In the genomic region with DNA sequence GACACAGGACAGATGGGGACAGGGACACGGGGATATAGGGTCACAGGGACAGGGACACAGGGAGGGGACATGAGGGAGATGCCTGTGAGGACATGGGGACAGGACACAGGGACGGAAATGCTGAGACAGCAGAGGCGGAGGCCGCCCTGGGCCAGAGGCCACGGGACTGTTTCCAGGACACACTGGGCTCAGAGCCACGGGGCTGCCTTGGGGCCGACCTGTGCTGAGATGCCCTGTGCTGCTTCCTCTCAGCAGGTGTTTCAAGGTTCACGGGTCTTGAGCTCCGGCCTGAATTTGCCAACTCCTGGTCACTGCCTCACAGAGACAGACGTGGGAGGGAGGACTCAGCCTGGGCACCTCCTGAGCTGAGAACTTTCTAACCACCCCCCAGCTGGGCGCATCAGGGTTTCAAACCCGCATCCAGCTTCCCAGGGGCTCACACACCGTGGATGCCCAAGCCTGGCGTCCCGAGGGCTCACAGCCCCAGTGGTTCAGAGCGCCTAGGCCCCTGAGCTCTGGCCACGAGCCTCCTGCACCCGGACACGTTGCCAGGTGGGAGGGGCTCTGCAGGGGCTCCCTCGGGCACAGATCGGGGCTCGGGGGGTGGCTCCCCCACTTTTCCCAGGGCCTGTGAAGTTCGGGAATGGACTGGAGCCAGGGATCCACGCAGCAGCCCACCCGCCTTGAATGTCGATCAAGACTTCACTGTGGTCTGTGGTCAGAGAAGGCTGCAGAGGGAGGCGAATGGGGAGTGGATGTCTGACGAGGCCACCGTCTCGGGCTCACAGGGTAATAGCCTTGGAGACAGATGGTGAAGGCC, we compare ENCODE assay signal across 34 cellular contexts.
DNase-seq lines count a peak whose midpoint lies in the region; ATAC-seq, FAIRE-seq and TF ChIP-seq lines count a peak whose summit lies in the region.
"Had no signal": no experiment of that assay in that cellular context is flagged by ENCODE, and none has a peak within 500 bp of the region (broad histone marks: within the 10 kb centered on the region; RNA-seq: fewer than 3 reads in every experiment).

No MANE protein-coding gene starts in this region.

- H3K27ac ChIP-seq in coronary artery, result no peak overlapping the region
- H3K27ac ChIP-seq in lower lobe of right lung, result no peak overlapping the region
- no peak overlapping the region for H3K27ac ChIP-seq in upper lobe of right lung
- H3K27ac ChIP-seq: gastrocnemius medialis, HL-60, parathyroid adenoma, thoracic aorta, vagina had no signal

- H3K27me3 ChIP-seq in lower lobe of right lung (ENCODE audit: low read depth) (peaks cover 6% of the 10 kb centered on the region), upper lobe of right lung (no peaks in the 10 kb centered on the region)
- H3K27me3 ChIP-seq: vagina had no signal

- H3K9me3 Mint-ChIP-seq in activated naive CD8-positive, alpha-beta T cell treated with anti-CD3 and anti-CD28 coated beads, Interleukin-2, amount 10 ng/mL, durations not matched to agents 7 days and 5 days, result peaks cover 9% of the 10 kb centered on the region
- H3K9me3 Mint-ChIP-seq in activated naive CD8-positive, alpha-beta T cell treated with anti-CD3 and anti-CD28 coated beads for 36 hours, result peaks cover 27% of the 10 kb centered on the region

- no peak for ATAC-seq in activated naive CD8-positive, alpha-beta T cell treated with anti-CD3 and anti-CD28 coated beads, Interleukin-2, amount 10 ng/mL, durations not matched to agents 7 days and 5 days (ENCODE audit: low read depth)
- ATAC-seq in lower lobe of right lung (peak; percentile 23 to 29), upper lobe of right lung (peak; percentile 15), HG03457 (IDR thresholded peaks at IDR 0.05; ENCODE audit: unreplicated experiment) (no peak), HG03565 (IDR thresholded peaks at IDR 0.05; ENCODE audit: unreplicated experiment) (no peak)
- ATAC-seq: activated CD8-positive, alpha-beta T cell treated with anti-CD3 and anti-CD28 coated beads, Interleukin-2, amount 10 ng/mL, durations not matched to agents 7 days and 5 days; activated naive CD8-positive, alpha-beta T cell treated with anti-CD3 and anti-CD28 coated beads, Interleukin-2, amount 50 U/mL, for 24 hours; GM12878; stimulated activated naive CD8-positive, alpha-beta T cell treated with anti-CD3 and anti-CD28 coated beads, Interleukin-15, Interleukin-2, amounts not matched to agents 100 U/mL and 50 U/mL, for 24 hours had no signal

- no peaks in the 10 kb centered on the region for H3K36me3 ChIP-seq in lower lobe of right lung
- no peaks in the 10 kb centered on the region for H3K36me3 ChIP-seq in upper lobe of right lung
- H3K36me3 ChIP-seq: gastrocnemius medialis, thoracic aorta, vagina had no signal

- no peak for FAIRE-seq in frontal cortex (lab: Jason Lieb, UNC)
- FAIRE-seq: GM12878 had no signal

- intact Hi-C loops in lower lobe of right lung (cut with DNase I), result no loop called here
- intact Hi-C loops in upper lobe of right lung (cut with DNase I), result no loop called here

- H3K4me1 Mint-ChIP-seq in activated naive CD8-positive, alpha-beta T cell treated with anti-CD3 and anti-CD28 coated beads, Interleukin-2, amount 10 ng/mL, durations not matched to agents 7 days and 5 days, result peaks cover 2% of the 10 kb centered on the region
- peaks cover 7% of the 10 kb centered on the region for H3K4me1 Mint-ChIP-seq in activated naive CD8-positive, alpha-beta T cell treated with anti-CD3 and anti-CD28 coated beads for 36 hours
- H3K4me1 Mint-ChIP-seq: B cell; CD8-positive, alpha-beta memory T cell; memory B cell; neural crest cell had no signal

- POLR2A ChIA-PET in activated naive CD8-positive, alpha-beta T cell treated with anti-CD3 and anti-CD28 coated beads, Interleukin-2, amount 10 ng/mL, durations not matched to agents 7 days and 5 days (lab: Charles Lee), result no interaction called here

- H3K4me1 ChIP-seq in lower lobe of right lung (no peaks in the 10 kb centered on the region), upper lobe of right lung (no peaks in the 10 kb centered on the region)
- H3K4me1 ChIP-seq: gastrocnemius medialis, parathyroid adenoma, vagina had no signal

- H3K27me3 Mint-ChIP-seq in activated naive CD8-positive, alpha-beta T cell treated with anti-CD3 and anti-CD28 coated beads, Interleukin-2, amount 10 ng/mL, durations not matched to agents 7 days and 5 days, result no peaks in the 10 kb centered on the region
- no peaks in the 10 kb centered on the region for H3K27me3 Mint-ChIP-seq in activated naive CD8-positive, alpha-beta T cell treated with anti-CD3 and anti-CD28 coated beads for 36 hours
- H3K27me3 Mint-ChIP-seq: activated naive CD8-positive, alpha-beta T cell treated with anti-CD3 and anti-CD28 coated beads, Interleukin-2, amount 50 U/mL, for 24 hours; B cell had no signal

- H3K9me3 ChIP-seq in lower lobe of right lung (peaks cover 38% of the 10 kb centered on the region), upper lobe of right lung (peaks cover 31% of the 10 kb centered on the region)

- H3K4me3 ChIP-seq in coronary artery, result no peak overlapping the region
- no peak overlapping the region for H3K4me3 ChIP-seq in lower lobe of right lung
- no peak overlapping the region for H3K4me3 ChIP-seq in upper lobe of right lung
- H3K4me3 ChIP-seq: gastrocnemius medialis, GM12878, thoracic aorta, vagina had no signal

- TF ChIP-seq CTCF in coronary artery (IDR thresholded peaks at IDR 0.05), result no peak
- no peak for TF ChIP-seq CTCF in lower lobe of right lung (IDR thresholded peaks at IDR 0.05)
- TF ChIP-seq CTCF in upper lobe of right lung (IDR thresholded peaks at IDR 0.05), result no peak

- no peak overlapping the region for H3K4me3 Mint-ChIP-seq in activated naive CD8-positive, alpha-beta T cell treated with anti-CD3 and anti-CD28 coated beads, Interleukin-2, amount 10 ng/mL, durations not matched to agents 7 days and 5 days
- no peak overlapping the region for H3K4me3 Mint-ChIP-seq in activated naive CD8-positive, alpha-beta T cell treated with anti-CD3 and anti-CD28 coated beads for 36 hours
- H3K4me3 Mint-ChIP-seq: activated CD8-positive, alpha-beta T cell treated with anti-CD3 and anti-CD28 coated beads, Interleukin-2, amount 10 ng/mL, durations not matched to agents 7 days and 5 days; activated naive CD8-positive, alpha-beta T cell treated with anti-CD3 and anti-CD28 coated beads, Interleukin-2, amount 50 U/mL, for 24 hours; B cell; CD8-positive, alpha-beta memory T cell; memory B cell; neural crest cell had no signal

- DNase-seq in activated naive CD8-positive, alpha-beta T cell treated with anti-CD3 and anti-CD28 coated beads, Interleukin-2, amount 10 ng/mL, durations not matched to agents 7 days and 5 days, result peak; percentile 20
- no peak for DNase-seq in activated naive CD8-positive, alpha-beta T cell treated with anti-CD3 and anti-CD28 coated beads for 36 hours
- DNase-seq in coronary artery (ENCODE audit: low spot score), result peak; percentile 65
- DNase-seq in lower lobe of right lung, result peak; percentile 41
- DNase-seq in upper lobe of right lung, result peak; percentile 51
- no peak for DNase-seq in frontal cortex (ENCODE audit: low spot score in 2 of 2)
- DNase-seq: activated CD8-positive, alpha-beta T cell treated with anti-CD3 and anti-CD28 coated beads, Interleukin-2, amount 10 ng/mL, durations not matched to agents 7 days and 5 days; activated gamma-delta T cell; activated naive CD8-positive, alpha-beta T cell treated with anti-CD3 and anti-CD28 coated beads, Interleukin-2, amount 50 U/mL, for 24 hours; activated T-cell treated with anti-CD3 and anti-CD28 coated beads, Interleukin-2, amount 50 U/mL, for 1 hour; caudate nucleus; DMS153; gastrocnemius medialis; H7; Karpas-422; NCI-H1417; NCI-H2081; NCI-H226; NCI-H69; SIG-M5; stimulated activated CD4-positive, alpha-beta T cell treated with anti-CD3 and anti-CD28 coated beads, Interleukin-2, amount 100 ng/mL, for 24 hours; stimulated activated naive CD8-positive, alpha-beta T cell treated with anti-CD3 and anti-CD28 coated beads, Interleukin-15, Interleukin-2, amounts not matched to agents 100 U/mL and 50 U/mL, for 24 hours; SW 1271 had no signal

- no peak overlapping the region for H3K27ac Mint-ChIP-seq in activated naive CD8-positive, alpha-beta T cell treated with anti-CD3 and anti-CD28 coated beads, Interleukin-2, amount 10 ng/mL, durations not matched to agents 7 days and 5 days
- no peak overlapping the region for H3K27ac Mint-ChIP-seq in activated naive CD8-positive, alpha-beta T cell treated with anti-CD3 and anti-CD28 coated beads for 36 hours
- H3K27ac Mint-ChIP-seq: activated CD8-positive, alpha-beta T cell treated with anti-CD3 and anti-CD28 coated beads, Interleukin-2, amount 10 ng/mL, durations not matched to agents 7 days and 5 days; activated naive CD8-positive, alpha-beta T cell treated with anti-CD3 and anti-CD28 coated beads, Interleukin-2, amount 50 U/mL, for 24 hours; B cell; CD8-positive, alpha-beta memory T cell; memory B cell had no signal

- no peaks in the 10 kb centered on the region for H3K36me3 Mint-ChIP-seq in activated naive CD8-positive, alpha-beta T cell treated with anti-CD3 and anti-CD28 coated beads, Interleukin-2, amount 10 ng/mL, durations not matched to agents 7 days and 5 days
- H3K36me3 Mint-ChIP-seq in activated naive CD8-positive, alpha-beta T cell treated with anti-CD3 and anti-CD28 coated beads for 36 hours, result peaks cover 2% of the 10 kb centered on the region

Comparison
In these comparisons a context has a peak if more than half of its experiments do, and no peak if none do; other contexts are left out.
1. DNase-seq: peak in activated naive CD8-positive, alpha-beta T cell treated with anti-CD3 and anti-CD28 coated beads, Interleukin-2, amount 10 ng/mL, durations not matched to agents 7 days and 5 days (single experiment), coronary artery (single experiment), lower lobe of right lung (single experiment) and upper lobe of right lung (single experiment); none in activated naive CD8-positive, alpha-beta T cell treated with anti-CD3 and anti-CD28 coated beads for 36 hours (single experiment) and frontal cortex (0 of 2).
2. ATAC-seq: peak in lower lobe of right lung (2 of 2) and upper lobe of right lung (single experiment); none in activated naive CD8-positive, alpha-beta T cell treated with anti-CD3 and anti-CD28 coated beads, Interleukin-2, amount 10 ng/mL, durations not matched to agents 7 days and 5 days (single experiment), HG03457 (single experiment) and HG03565 (single experiment).